15 cellular contexts compared by ENCODE assay signal in genomic region chr3:111151438-111151837, GRCh38.
DNase-seq lines count a peak whose midpoint lies in the region; TF ChIP-seq lines count a peak whose summit lies in the region.
"Had no signal": no experiment of that assay in that cellular context is flagged by ENCODE, and none has a peak within 500 bp of the region (broad histone marks: within the 10 kb centered on the region; RNA-seq: fewer than 3 reads in every experiment).

No MANE protein-coding gene starts in this region.

- H3K36me3 ChIP-seq in HUES48 (ENCODE audit: control insufficient read depth, insufficient read depth, low read length), result peaks cover 37% of the 10 kb centered on the region

- peak overlapping the region; percentile 36 for H3K27ac ChIP-seq in HUES48 (ENCODE audit: low read depth, low read length)
- H3K27ac ChIP-seq: dorsolateral prefrontal cortex, left ventricle myocardium inferior, SJCRH30 had no signal

- no peak for TF ChIP-seq CTCF in cardiac fibroblast (IDR thresholded peaks at IDR 0.05; ENCODE audit: low read depth, low read length)

- no peaks in the 10 kb centered on the region for H3K27me3 ChIP-seq in HUES48 (ENCODE audit: control insufficient read depth, insufficient read depth, low read length)
- H3K27me3 ChIP-seq: dorsolateral prefrontal cortex, SJCRH30 had no signal

- H3K4me3 ChIP-seq in HUES48 (ENCODE audit: low read depth, low read length), result peak overlapping the region; percentile 51
- no peak overlapping the region for H3K4me3 ChIP-seq in cardiac fibroblast (replicated peaks in 1 of 2; ENCODE audit: low read depth in 2 of 2, low read length in 2 of 2)
- H3K4me3 ChIP-seq: dorsolateral prefrontal cortex, left ventricle myocardium inferior, SJCRH30 had no signal

- peak; percentile 46 for DNase-seq in AG20443 (ENCODE audit: low spot score)
- peak; percentile 24 to 83 for DNase-seq in cardiac fibroblast (ENCODE audit: low read depth in 2 of 2)
- peak; percentile 52 for DNase-seq in kidney glomerular epithelial cell (lab: John Stamatoyannopoulos, UW)
- no peak for DNase-seq in cerebellar cortex (ENCODE audit: low spot score)
- no peak for DNase-seq in medulla oblongata (ENCODE audit: extremely low spot score)
- no peak for DNase-seq in GDM1 (lab: John Stamatoyannopoulos, UW)
- no peak for DNase-seq in head of caudate nucleus
- DNase-seq: activated CD4-positive, alpha-beta T cell treated with anti-CD3 and anti-CD28 coated beads for 4 hours; activated gamma-delta T cell treated with Interleukin-2 at 50 U/mL for 16 hours; CD4-positive, alpha-beta memory T cell; dorsolateral prefrontal cortex; left ventricle myocardium inferior; posterior cingulate gyrus; SJCRH30 had no signal

- intact Hi-C loops in head of caudate nucleus (cut with DNase I), result no loop called here

- H3K9me3 ChIP-seq in HUES48 (ENCODE audit: control insufficient read depth, insufficient read depth, low read length), result no peaks in the 10 kb centered on the region
- H3K9me3 ChIP-seq: SJCRH30 had no signal

- H3K4me1 ChIP-seq in HUES48 (ENCODE audit: control insufficient read depth, insufficient read depth, low read length), result peaks cover 11% of the 10 kb centered on the region
- H3K4me1 ChIP-seq: left ventricle myocardium inferior, SJCRH30 had no signal

- no peak overlapping the region; the same call in 1 of the 2 replicates for H3K9ac ChIP-seq in HUES48 (ENCODE audit: low read depth, low read length)

Comparison
In these comparisons a context has a peak if more than half of its experiments do, and no peak if none do; other contexts are left out.
1. DNase-seq: peak in AG20443 (single experiment), cardiac fibroblast (2 of 2) and kidney glomerular epithelial cell (single experiment); none in cerebellar cortex (single experiment), medulla oblongata (single experiment), GDM1 (single experiment) and head of caudate nucleus (0 of 42).